1 cellular context compared by ENCODE assay signal in the genomic region with DNA sequence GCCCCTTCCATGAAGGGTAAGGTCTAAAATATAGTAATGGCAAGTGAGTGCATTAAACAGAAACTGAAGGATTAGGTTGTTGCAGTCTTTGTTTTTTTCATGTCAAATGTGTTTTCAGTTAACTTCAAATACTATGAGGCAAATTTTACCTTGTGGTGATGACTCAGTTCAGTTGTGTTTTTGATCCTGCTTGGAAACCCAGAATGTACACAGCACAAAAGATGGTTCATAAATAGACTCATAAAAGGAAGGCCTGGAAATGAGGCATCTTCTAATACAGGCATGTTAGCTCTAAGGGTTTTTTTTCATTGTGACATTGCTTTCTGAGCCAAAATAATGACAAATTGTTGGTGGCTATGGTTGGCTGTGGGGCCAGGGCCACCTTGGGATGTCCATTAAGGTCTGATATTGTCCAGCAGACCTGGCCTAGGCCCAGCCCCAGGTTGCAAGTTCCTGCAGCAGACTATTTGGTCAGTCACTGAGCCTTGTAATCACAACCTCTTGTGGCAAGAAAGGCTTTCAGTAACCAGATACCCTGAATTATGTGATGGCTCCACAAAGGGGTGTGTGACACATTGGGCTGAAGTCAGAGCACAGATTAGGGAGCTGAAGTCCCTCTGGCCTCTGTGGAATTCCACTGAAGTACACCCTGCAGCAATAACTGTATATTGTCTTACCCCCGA.
TF ChIP-seq lines count a peak whose summit lies in the region.

No MANE protein-coding gene starts in this region.

TF ChIP-seq in HepG2, 621 proteins besides CTCF, POLR2A, EP300 and RAD21 (continued from another document):
- TF ChIP-seq, protein P1, sequence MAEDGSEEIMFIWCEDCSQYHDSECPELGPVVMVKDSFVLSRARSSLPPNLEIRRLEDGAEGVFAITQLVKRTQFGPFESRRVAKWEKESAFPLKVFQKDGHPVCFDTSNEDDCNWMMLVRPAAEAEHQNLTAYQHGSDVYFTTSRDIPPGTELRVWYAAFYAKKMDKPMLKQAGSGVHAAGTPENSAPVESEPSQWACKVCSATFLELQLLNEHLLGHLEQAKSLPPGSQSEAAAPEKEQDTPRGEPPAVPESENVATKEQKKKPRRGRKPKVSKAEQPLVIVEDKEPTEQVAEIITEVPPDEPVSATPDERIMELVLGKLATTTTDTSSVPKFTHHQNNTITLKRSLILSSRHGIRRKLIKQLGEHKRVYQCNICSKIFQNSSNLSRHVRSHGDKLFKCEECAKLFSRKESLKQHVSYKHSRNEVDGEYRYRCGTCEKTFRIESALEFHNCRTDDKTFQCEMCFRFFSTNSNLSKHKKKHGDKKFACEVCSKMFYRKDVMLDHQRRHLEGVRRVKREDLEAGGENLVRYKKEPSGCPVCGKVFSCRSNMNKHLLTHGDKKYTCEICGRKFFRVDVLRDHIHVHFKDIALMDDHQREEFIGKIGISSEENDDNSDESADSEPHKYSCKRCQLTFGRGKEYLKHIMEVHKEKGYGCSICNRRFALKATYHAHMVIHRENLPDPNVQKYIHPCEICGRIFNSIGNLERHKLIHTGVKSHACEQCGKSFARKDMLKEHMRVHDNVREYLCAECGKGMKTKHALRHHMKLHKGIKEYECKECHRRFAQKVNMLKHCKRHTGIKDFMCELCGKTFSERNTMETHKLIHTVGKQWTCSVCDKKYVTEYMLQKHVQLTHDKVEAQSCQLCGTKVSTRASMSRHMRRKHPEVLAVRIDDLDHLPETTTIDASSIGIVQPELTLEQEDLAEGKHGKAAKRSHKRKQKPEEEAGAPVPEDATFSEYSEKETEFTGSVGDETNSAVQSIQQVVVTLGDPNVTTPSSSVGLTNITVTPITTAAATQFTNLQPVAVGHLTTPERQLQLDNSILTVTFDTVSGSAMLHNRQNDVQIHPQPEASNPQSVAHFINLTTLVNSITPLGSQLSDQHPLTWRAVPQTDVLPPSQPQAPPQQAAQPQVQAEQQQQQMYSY (CRISPR knock-in tag; IDR thresholded peaks at IDR 0.05): no peak
- no peak for TF ChIP-seq RXRA (CRISPR knock-in tag; IDR thresholded peaks at IDR 0.05)
